Comparison of ENCODE assay signal across 14 cellular contexts in the genomic region with DNA sequence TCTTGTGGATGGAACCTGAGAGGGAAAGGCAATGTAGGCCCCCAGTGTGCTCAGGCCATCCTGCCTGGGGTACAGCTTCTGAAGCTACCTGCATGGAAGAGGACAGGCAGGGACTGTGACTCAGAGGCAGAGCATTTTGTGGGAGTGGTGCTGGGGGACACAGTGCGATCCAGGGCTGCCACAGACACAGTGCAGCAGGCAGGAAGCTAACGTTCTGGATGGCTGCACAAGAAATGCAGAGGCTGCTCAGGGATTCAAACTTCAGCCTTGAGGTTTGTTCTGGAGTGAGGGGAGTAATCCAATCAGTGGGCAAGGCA.
DNase-seq lines count a peak whose midpoint lies in the region; ATAC-seq and TF ChIP-seq lines count a peak whose summit lies in the region.
"Had no signal": no experiment of that assay in that cellular context is flagged by ENCODE, and none has a peak within 500 bp of the region (broad histone marks: within the 10 kb centered on the region; RNA-seq: fewer than 3 reads in every experiment).

No MANE protein-coding gene starts in this region.

- H4K91ac ChIP-seq in trophoblast cell (ENCODE audit: low read depth, low read length): no peak overlapping the region

- no CpG with 5 or more reads among the region's 2 CpGs for WGBS in trophoblast cell (ENCODE audit: extremely low coverage, insufficient coverage, insufficient read length)

- intact Hi-C loops in Panc1 (cut with micrococcal nuclease; ENCODE audit: unreplicated experiment): no loop called here

- peak; percentile 92 for ATAC-seq in Panc1
- ATAC-seq: stimulated activated naive B cell treated with anti-CD40 and anti-IgM and Interleukin-4, amounts not matched to agents 10 μg/mL and 1 μg/mL and 100 μg/mL, for 72 hours had no signal

- H3K4me1 ChIP-seq in Panc1 (ENCODE audit: control insufficient read depth, insufficient read depth, low read length) (peaks cover 10% of the 10 kb centered on the region; the same call in 1 of the 2 replicates), trophoblast cell (ENCODE audit: control insufficient read depth in 1 of 2, insufficient read depth in 2 of 2, low read length in 2 of 2) (peaks cover 9 to 10% of the 10 kb centered on the region in 2 experiments)
- H3K4me1 ChIP-seq: SJCRH30 had no signal

- H2BK5ac ChIP-seq in trophoblast cell (ENCODE audit: low read depth, low read length, poor library complexity): no peak overlapping the region

- CTCF ChIA-PET in Panc1 (lab: Charles Lee): no interaction called here

- H3K4me3 ChIP-seq in Panc1 (ENCODE audit: low read depth in 2 of 2, low read length in 2 of 2) (no peak overlapping the region), trophoblast cell (ENCODE audit: low read depth, low read length) (no peak overlapping the region)
- H3K4me3 ChIP-seq: SJCRH30 had no signal

- H3K79me1 ChIP-seq in trophoblast cell (ENCODE audit: low read length): no peaks in the 10 kb centered on the region

- H3K9me3 ChIP-seq in Panc1 (ENCODE audit: control insufficient read depth, insufficient read depth, low read depth, low read length) (no peaks in the 10 kb centered on the region), trophoblast cell (ENCODE audit: insufficient read depth, low read depth, low read length) (no peaks in the 10 kb centered on the region)
- H3K9me3 ChIP-seq: SJCRH30 had no signal

- H3K27ac ChIP-seq in Panc1 (ENCODE audit: low read length) (no peak overlapping the region), trophoblast cell (ENCODE audit: low read depth, low read length) (no peak overlapping the region)
- H3K27ac ChIP-seq: SJCRH30 had no signal

- H3K9ac ChIP-seq in trophoblast cell (ENCODE audit: low read length): no peak overlapping the region

- H3K4ac ChIP-seq in trophoblast cell (ENCODE audit: low read depth, low read length): no peak overlapping the region

- H3K14ac ChIP-seq in trophoblast cell (ENCODE audit: low read length): no peak overlapping the region

- H3K4me2 ChIP-seq in trophoblast cell (ENCODE audit: low read length): no peak overlapping the region

- in situ Hi-C loops in Panc1 (cut with HindIII; ENCODE audit: low pct_unique_long_range_greater_than_20kb, low sequenced_read_pairs): no loop called here

- no peak overlapping the region for H2BK12ac ChIP-seq in trophoblast cell (ENCODE audit: low read length)

- POLR2A ChIA-PET in Panc1 (lab: Charles Lee): no interaction called here

- peak; percentile 58 for DNase-seq in EL
- DNase-seq in Panc1 (ENCODE audit: low read depth, low spot score): no peak
- peak; percentile 89 for DNase-seq in glomerular visceral epithelial cell (ENCODE audit: extremely low spot score)
- peak; percentile 47 to 55 for DNase-seq in trophoblast cell
- DNase-seq in activated CD8-positive, alpha-beta memory T cell treated with anti-CD3 and anti-CD28 coated beads, Interleukin-2, amount 50 U/mL, for 48 hours: no peak
- DNase-seq in ecto neural progenitor cell (ENCODE audit: low spot score): no peak
- DNase-seq in NCI-H187 (lab: John Stamatoyannopoulos, UW): no peak
- DNase-seq in NCI-H510A (lab: John Stamatoyannopoulos, UW): no peak
- DNase-seq: activated CD4-positive, CD25-positive, alpha-beta regulatory T cell treated with anti-CD3 and anti-CD28 coated beads, Interleukin-2, amount 50 U/mL, for 72 hours; CD8-positive, alpha-beta memory T cell; HFFc6; NCI-H345; stimulated activated naive B cell treated with anti-CD40 and anti-IgM and Interleukin-4, amounts not matched to agents 10 μg/mL and 1 μg/mL and 100 μg/mL, for 72 hours had no signal

- no peak overlapping the region for H3K23ac ChIP-seq in trophoblast cell (ENCODE audit: low read length)

- no peak for TF ChIP-seq CTCF in Panc1 (IDR thresholded peaks at IDR 0.05)

- no peaks in the 10 kb centered on the region for H3K36me3 ChIP-seq in Panc1 (ENCODE audit: control insufficient read depth, insufficient read depth, low read length)
- H3K36me3 ChIP-seq in trophoblast cell (ENCODE audit: control insufficient read depth in 1 of 2, insufficient read depth in 2 of 2, low read length in 2 of 2): no peaks in the 10 kb centered on the region
- H3K36me3 ChIP-seq: SJCRH30 had no signal

- no TSS peak for BruUV-seq in Panc1 (replicated peaks; lab: Mats Ljungman, UMichigan)

- no peak overlapping the region for H2AK5ac ChIP-seq in trophoblast cell (ENCODE audit: low read length)

- no peak overlapping the region for H2BK120ac ChIP-seq in trophoblast cell (ENCODE audit: insufficient read depth, low read length, poor library complexity)

- H4K8ac ChIP-seq in trophoblast cell (ENCODE audit: low read depth, low read length): no peak overlapping the region

- no peaks in the 10 kb centered on the region for H3K27me3 ChIP-seq in Panc1 (ENCODE audit: control insufficient read depth, insufficient read depth, low read length)
- H3K27me3 ChIP-seq in trophoblast cell (ENCODE audit: insufficient read depth, low read length): no peaks in the 10 kb centered on the region
- H3K27me3 ChIP-seq: SJCRH30 had no signal

- H3K79me2 ChIP-seq in trophoblast cell (ENCODE audit: control insufficient read depth, insufficient read depth, low read length, poor library complexity): no peaks in the 10 kb centered on the region

- H3K18ac ChIP-seq in trophoblast cell (ENCODE audit: low read length): no peak overlapping the region

- H4K12ac ChIP-seq in trophoblast cell (ENCODE audit: low read depth, low read length): no peak overlapping the region

- no peak overlapping the region for H2AFZ ChIP-seq in trophoblast cell (ENCODE audit: insufficient read depth, low read length, poor library complexity)

Comparison
In these comparisons a context has a peak if more than half of its experiments do, and no peak if none do; other contexts are left out.
1. DNase-seq: peak in EL (single experiment), glomerular visceral epithelial cell (single experiment) and trophoblast cell (2 of 2); none in Panc1 (single experiment), activated CD8-positive, alpha-beta memory T cell treated with anti-CD3 and anti-CD28 coated beads, Interleukin-2, amount 50 U/mL, for 48 hours (single experiment), ecto neural progenitor cell (single experiment), NCI-H187 (0 of 2) and NCI-H510A (single experiment).